In the genomic region with DNA sequence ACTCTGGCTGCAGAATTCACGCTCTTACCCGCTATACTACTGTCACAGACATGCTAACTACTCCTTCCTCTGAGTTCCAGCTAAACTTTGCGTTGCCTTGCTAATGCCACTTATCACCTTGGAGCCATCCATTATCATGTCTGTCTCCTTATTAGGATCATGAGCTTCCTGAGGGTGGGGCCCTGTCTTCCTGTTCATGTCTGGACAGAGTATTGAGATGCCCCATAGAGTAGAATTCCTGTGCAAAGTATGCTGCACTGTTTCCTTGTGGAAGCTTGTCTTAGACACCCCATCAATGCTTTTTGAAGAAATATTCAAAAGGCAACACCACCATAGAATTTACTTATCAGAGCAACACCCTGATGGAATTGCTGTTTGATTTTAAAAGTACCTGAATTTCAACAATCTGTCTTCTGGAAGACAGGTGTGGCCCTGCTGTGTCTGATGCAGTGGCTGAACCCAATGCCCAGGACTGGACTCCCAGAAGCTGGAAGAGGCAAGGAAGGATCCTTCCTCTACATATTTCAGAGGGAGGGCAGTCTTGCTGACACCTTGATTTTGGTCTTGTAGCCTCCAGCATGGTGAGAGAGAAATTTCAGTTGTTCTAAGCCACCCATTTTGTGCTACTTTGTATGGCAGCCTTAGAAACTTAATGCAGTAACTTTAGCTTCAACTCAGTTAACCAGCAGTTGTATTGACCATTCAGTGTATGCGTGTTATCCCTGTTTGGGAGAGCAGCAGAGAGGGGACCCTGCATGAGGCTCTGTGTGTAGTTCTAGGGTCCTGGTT, we compare ENCODE assay signal across 29 cellular contexts. TPM values are rescaled to one million over a fixed set of nuclear protein-coding genes. Genes with fewer than 3 reads are reported as not detected.
DNase-seq lines count a peak whose midpoint lies in the region; ATAC-seq, FAIRE-seq and TF ChIP-seq lines count a peak whose summit lies in the region.
"Had no signal": no experiment of that assay in that cellular context is flagged by ENCODE, and none has a peak within 500 bp of the region (broad histone marks: within the 10 kb centered on the region; RNA-seq: fewer than 3 reads in every experiment).

No MANE protein-coding gene starts in this region.

- no peaks in the 10 kb centered on the region for H3K9me3 Mint-ChIP-seq in activated T-helper 2 cell treated with anti-CD3 and anti-CD28 coated beads, Interferon-gamma antibody, Interleukin-2, Interleukin-4, amounts not matched to agents 10 μg/mL and 5 μg/mL and 100 μg/mL, durations not matched to agents 14 hours and 24 hours and 36 hours
- no peaks in the 10 kb centered on the region for H3K9me3 Mint-ChIP-seq in activated T-cell treated with anti-CD3 and anti-CD28 coated beads, Interleukin-2, amount 50 U/mL, for 24 hours
- H3K9me3 Mint-ChIP-seq: activated naive CD8-positive, alpha-beta T cell treated with anti-CD3 and anti-CD28 coated beads, Interleukin-2, amount 10 ng/mL, durations not matched to agents 7 days and 5 days had no signal

- TF ChIP-seq EP300 in HepG2 (IDR thresholded peaks at IDR 0.05; ENCODE audit: low read depth in 2 of 2, low read length in 2 of 2): no peak
- TF ChIP-seq EP300 in HepG2 (CRISPR knock-in tag; IDR thresholded peaks at IDR 0.05; ENCODE audit: borderline replicate concordance): no peak

- H4K20me1 ChIP-seq in HepG2 (ENCODE audit: insufficient read depth, low read length): no peaks in the 10 kb centered on the region

- no peak overlapping the region for H3K27ac Mint-ChIP-seq in activated T-helper 2 cell treated with anti-CD3 and anti-CD28 coated beads, Interferon-gamma antibody, Interleukin-2, Interleukin-4, amounts not matched to agents 10 μg/mL and 5 μg/mL and 100 μg/mL, durations not matched to agents 14 hours and 24 hours and 36 hours
- H3K27ac Mint-ChIP-seq in activated T-cell treated with anti-CD3 and anti-CD28 coated beads, Interleukin-2, amount 50 U/mL, for 24 hours: no peak overlapping the region
- H3K27ac Mint-ChIP-seq: activated CD4-positive, alpha-beta T cell treated with anti-CD3 and anti-CD28 coated beads for 36 hours; activated naive CD8-positive, alpha-beta T cell treated with anti-CD3 and anti-CD28 coated beads, Interleukin-2, amount 10 ng/mL, durations not matched to agents 7 days and 5 days had no signal

- H3K36me3 ChIP-seq in HepG2 (replicated peaks in 1 of 2; ENCODE audit: control insufficient read depth in 1 of 2, insufficient read depth in 2 of 2, low read length in 2 of 2) (no peaks in the 10 kb centered on the region), right lobe of liver (no peaks in the 10 kb centered on the region), esophagus squamous epithelium (no peaks in the 10 kb centered on the region)
- H3K36me3 ChIP-seq: BLaER1 treated with 17β-estradiol and CSF1 and Interleukin-3, amounts not matched to agents 10 nM and 100 nM; lower lobe of right lung; neutrophil; upper lobe of right lung had no signal

- H3K4me3 ChIP-seq in HepG2 (replicated peaks in 1 of 3; ENCODE audit: insufficient read depth in 1 of 3, low read depth in 2 of 3, low read length in 3 of 3) (no peak overlapping the region), right lobe of liver (no peak overlapping the region), esophagus squamous epithelium (no peak overlapping the region)
- H3K4me3 ChIP-seq: BLaER1 treated with 17β-estradiol and CSF1 and Interleukin-3, amounts not matched to agents 10 nM and 100 nM; body of pancreas; lower lobe of right lung; upper lobe of right lung had no signal

- no peak overlapping the region for H3K9ac ChIP-seq in HepG2 (ENCODE audit: insufficient read depth, low read depth, low read length)
- H3K9ac ChIP-seq: BLaER1 treated with 17β-estradiol and CSF1 and Interleukin-3, amounts not matched to agents 10 nM and 100 nM had no signal

- DNase-seq in HepG2 (ENCODE audit: low spot score) (no peak), right lobe of liver (no peak), RWPE1 (ENCODE audit: low spot score) (no peak), esophagus squamous epithelium (lab: John Stamatoyannopoulos, UW) (no peak), EL (no peak), HuH-7.5 (ENCODE audit: low spot score) (no peak)
- DNase-seq in activated T-helper 2 cell treated with anti-CD3 and anti-CD28 coated beads, Interferon-gamma antibody, Interleukin-2, Interleukin-4, amounts not matched to agents 10 μg/mL and 5 μg/mL and 100 μg/mL, durations not matched to agents 14 hours and 24 hours and 36 hours (ENCODE audit: low spot score): no peak
- no peak for DNase-seq in activated T-cell treated with anti-CD3 and anti-CD28 coated beads, Interleukin-2, amount 50 U/mL, for 24 hours
- DNase-seq: activated naive CD8-positive, alpha-beta T cell treated with anti-CD3 and anti-CD28 coated beads, Interleukin-2, amount 10 ng/mL, durations not matched to agents 7 days and 5 days; DMS 273 treated with DMSO at 0.1 percent for 48 hours; GF-D8; hippocampal formation; Karpas-422; lower lobe of right lung; NCI-H1092 treated with DMSO at 0.1 percent for 48 hours; NCI-H2029 treated with DMSO at 0.1 percent for 48 hours; NCI-H510A treated with DMSO at 0.1 percent for 48 hours; SHP77; stimulated activated CD4-positive, alpha-beta T cell treated with anti-CD3 and anti-CD28 coated beads, Interleukin-12 subunit alpha, Interleukin-12 subunit beta, amount 100 ng/mL, for 4 hours; stimulated activated CD8-positive, alpha-beta memory T cell treated with anti-CD3 and anti-CD28 coated beads, Interleukin-4, amount 100 ng/mL, for 48 hours; upper lobe of right lung had no signal

- TF ChIP-seq POLR2A in HepG2 (IDR thresholded peaks at IDR 0.05; ENCODE audit: insufficient read depth in 1 of 2, low read depth in 2 of 2, low read length in 2 of 2) (no peak), right lobe of liver (IDR thresholded peaks at IDR 0.05) (no peak), esophagus squamous epithelium (IDR thresholded peaks at IDR 0.05) (no peak)

- TF ChIP-seq CTCF in HepG2 (CRISPR knock-in tag; IDR thresholded peaks at IDR 0.05) (no peak), right lobe of liver (IDR thresholded peaks at IDR 0.05) (no peak), RWPE1 (conservative IDR thresholded peaks at IDR 0.05; ENCODE audit: low read depth) (no peak), esophagus squamous epithelium (IDR thresholded peaks at IDR 0.05) (no peak)

- BruUV-seq in HepG2 (replicated peaks; lab: Mats Ljungman, UMichigan): no TSS peak

- H3K79me2 ChIP-seq in HepG2 (ENCODE audit: insufficient read depth, low read length): no peaks in the 10 kb centered on the region

- H3K4me1 ChIP-seq in HepG2 (ENCODE audit: insufficient read depth, low read length) (peaks cover 12% of the 10 kb centered on the region; the same call in 1 of the 2 replicates), right lobe of liver (peaks cover 0 to 6% (median 0%) of the 10 kb centered on the region in 4 donors), esophagus squamous epithelium (peaks cover 5 to 45% (median 18%) of the 10 kb centered on the region in 3 donors)

- H3K36me3 Mint-ChIP-seq in activated T-helper 2 cell treated with anti-CD3 and anti-CD28 coated beads, Interferon-gamma antibody, Interleukin-2, Interleukin-4, amounts not matched to agents 10 μg/mL and 5 μg/mL and 100 μg/mL, durations not matched to agents 14 hours and 24 hours and 36 hours (ENCODE audit: low read depth): no peaks in the 10 kb centered on the region
- H3K36me3 Mint-ChIP-seq in activated T-cell treated with anti-CD3 and anti-CD28 coated beads, Interleukin-2, amount 50 U/mL, for 24 hours (ENCODE audit: low read depth): no peaks in the 10 kb centered on the region
- H3K36me3 Mint-ChIP-seq: activated naive CD8-positive, alpha-beta T cell treated with anti-CD3 and anti-CD28 coated beads, Interleukin-2, amount 10 ng/mL, durations not matched to agents 7 days and 5 days had no signal

- POLR2A ChIA-PET in HepG2 (lab: Yijun Ruan, JAX): no interaction called here
- POLR2A ChIA-PET in RWPE1 (lab: Yijun Ruan, JAX; ENCODE audit: low non-redundant PET): interaction anchor here (0.6 kb wide), 1 partner anchor 712 kb away, joined by 6 read pairs; no protein-coding TSS in a partner anchor

- no peak for FAIRE-seq in HepG2 (lab: Jason Lieb, UNC)
- FAIRE-seq: A204.1, colon, islet of Langerhans had no signal

- H3K4me2 ChIP-seq in HepG2 (ENCODE audit: low read depth, low read length): no peak overlapping the region

- no peak overlapping the region for H3K4me3 Mint-ChIP-seq in activated T-helper 2 cell treated with anti-CD3 and anti-CD28 coated beads, Interferon-gamma antibody, Interleukin-2, Interleukin-4, amounts not matched to agents 10 μg/mL and 5 μg/mL and 100 μg/mL, durations not matched to agents 14 hours and 24 hours and 36 hours (ENCODE audit: low read depth)
- no peak overlapping the region for H3K4me3 Mint-ChIP-seq in activated T-cell treated with anti-CD3 and anti-CD28 coated beads, Interleukin-2, amount 50 U/mL, for 24 hours
- H3K4me3 Mint-ChIP-seq: activated CD4-positive, alpha-beta T cell treated with anti-CD3 and anti-CD28 coated beads for 36 hours; activated naive CD8-positive, alpha-beta T cell treated with anti-CD3 and anti-CD28 coated beads, Interleukin-2, amount 10 ng/mL, durations not matched to agents 7 days and 5 days had no signal

- H3K9me3 ChIP-seq in HepG2 (ENCODE audit: low read length) (no peaks in the 10 kb centered on the region), right lobe of liver (no peaks in the 10 kb centered on the region), esophagus squamous epithelium (no peaks in the 10 kb centered on the region)
- H3K9me3 ChIP-seq: body of pancreas, lower lobe of right lung, neutrophil, upper lobe of right lung had no signal

- no peaks in the 10 kb centered on the region for H3K4me1 Mint-ChIP-seq in activated T-helper 2 cell treated with anti-CD3 and anti-CD28 coated beads, Interferon-gamma antibody, Interleukin-2, Interleukin-4, amounts not matched to agents 10 μg/mL and 5 μg/mL and 100 μg/mL, durations not matched to agents 14 hours and 24 hours and 36 hours (ENCODE audit: low read depth)
- H3K4me1 Mint-ChIP-seq in activated T-cell treated with anti-CD3 and anti-CD28 coated beads, Interleukin-2, amount 50 U/mL, for 24 hours (ENCODE audit: low read depth): peaks cover 7% of the 10 kb centered on the region
- H3K4me1 Mint-ChIP-seq: activated CD4-positive, alpha-beta T cell treated with anti-CD3 and anti-CD28 coated beads for 36 hours had no signal

- TF ChIP-seq RAD21 in HepG2 (CRISPR knock-in tag; IDR thresholded peaks at IDR 0.05): no peak

- H3K27me3 Mint-ChIP-seq in activated T-helper 2 cell treated with anti-CD3 and anti-CD28 coated beads, Interferon-gamma antibody, Interleukin-2, Interleukin-4, amounts not matched to agents 10 μg/mL and 5 μg/mL and 100 μg/mL, durations not matched to agents 14 hours and 24 hours and 36 hours (ENCODE audit: low read depth): peaks cover 33% of the 10 kb centered on the region
- peaks cover 10% of the 10 kb centered on the region for H3K27me3 Mint-ChIP-seq in activated T-cell treated with anti-CD3 and anti-CD28 coated beads, Interleukin-2, amount 50 U/mL, for 24 hours

- intact Hi-C loops in HepG2 (cut with micrococcal nuclease; ENCODE audit: unreplicated experiment) (no loop called here), right lobe of liver (cut with DNase I) (no loop called here), esophagus squamous epithelium (cut with DNase I) (no loop called here)
- intact Hi-C loops in activated T-helper 2 cell treated with anti-CD3 and anti-CD28 coated beads, Interferon-gamma antibody, Interleukin-2, Interleukin-4, amounts not matched to agents 10 μg/mL and 5 μg/mL and 100 μg/mL, durations not matched to agents 14 hours and 24 hours and 36 hours (cut with micrococcal nuclease): no loop called here

- no peak overlapping the region for H3K27ac ChIP-seq in HepG2 (ENCODE audit: extremely low read length, insufficient read depth, low read length)
- H3K27ac ChIP-seq in right lobe of liver: no peak overlapping the region
- H3K27ac ChIP-seq in RWPE1: peak overlapping the region; percentile 74
- peak overlapping the region in 3 of 4 donors; percentile 10 to 38 (median 11) for H3K27ac ChIP-seq in esophagus squamous epithelium
- H3K27ac ChIP-seq: BLaER1 treated with 17β-estradiol and CSF1 and Interleukin-3, amounts not matched to agents 10 nM and 100 nM; lower lobe of right lung; neutrophil; upper lobe of right lung had no signal

- CTCF ChIA-PET in HepG2 (lab: Yijun Ruan, JAX; ENCODE audit: low intra/inter-chr PET ratio, low total read pairs): no interaction called here
- CTCF ChIA-PET in RWPE1 (lab: Yijun Ruan, JAX): interaction anchor here (0.6 kb wide), 1 partner anchor 13 kb away, joined by 3 read pairs; no protein-coding TSS in a partner anchor

- WGBS in HepG2 (ENCODE audit: low lambda C conversion rate): 63% methylated on average over 3 of the region's 4 CpGs
- WGBS in right lobe of liver (ENCODE audit: insufficient coverage, low coverage, low lambda C conversion rate, missing lambda C conversion rate): 95% methylated on average over 4 of the region's 4 CpGs
- WGBS in esophagus squamous epithelium, 2 donors: 67 to 82% methylated on average over 4 of the region's 4 CpGs

- H2AFZ ChIP-seq in HepG2 (ENCODE audit: low read length): no peak overlapping the region

- H3K27me3 ChIP-seq in HepG2 (ENCODE audit: control insufficient read depth in 1 of 2, insufficient read depth in 2 of 2, low read length in 2 of 2): peaks cover 0 to 6% of the 10 kb centered on the region in 2 experiments; a peak in 2 of 5 replicates
- H3K27me3 ChIP-seq in right lobe of liver: no peaks in the 10 kb centered on the region
- H3K27me3 ChIP-seq in esophagus squamous epithelium: peaks cover 0 to 8% (median 0%) of the 10 kb centered on the region in 4 donors
- H3K27me3 ChIP-seq: body of pancreas had no signal

- in situ Hi-C loops in HepG2 (cut with HindIII; ENCODE audit: extremely low pct_ligation_motif_present, low pct_unique_long_range_greater_than_20kb): no loop called here

- ATAC-seq in HepG2: peak; percentile 42; the same call in 1 of the 3 replicates
- no peak for ATAC-seq in right lobe of liver
- ATAC-seq: activated CD4-positive, alpha-beta T cell treated with anti-CD3 and anti-CD28 coated beads for 36 hours; body of pancreas had no signal

RNA-seq across cellular contexts. Expression of a gene that starts 5.6 kb away (rescaled TPM):
- total RNA-seq in HepG2 (2016; rRNA removed; fragmentation: Illumina TruSeq; extraction: Trizol): 2.2 and 2.6 TPM in 2 replicates
- 0.61 and 0.62 TPM in 2 replicates for total RNA-seq in HepG2 (2016; cell fraction: cytosol; rRNA removed; fragmentation: Illumina TruSeq; extraction: Trizol; ENCODE audit: low read depth)
- total RNA-seq in HepG2 (2016; cell fraction: insoluble cytoplasmic fraction; rRNA removed; fragmentation: Illumina TruSeq; extraction: Trizol): 2.6 and 2.9 TPM in 2 replicates
- 0.83 and 1.1 TPM in 2 replicates for total RNA-seq in HepG2 (2016; cell fraction: membrane; rRNA removed; fragmentation: Illumina TruSeq; extraction: Trizol)
- 3.4 and 3.8 TPM in 2 replicates for total RNA-seq in HepG2 (2016; cell fraction: nucleus; rRNA removed; fragmentation: Illumina TruSeq; extraction: Trizol)
- 0.45 and 0.65 TPM in 2 replicates for polyA plus RNA-seq in HepG2 (2011; rRNA removed)
- polyA plus RNA-seq in HepG2 (2011; cell fraction: cytosol; rRNA removed): 0.30 and 0.41 TPM in 2 replicates
- 0.47 and 1.6 TPM in 2 replicates for polyA plus RNA-seq in HepG2 (2011; cell fraction: nucleus; rRNA removed)
- polyA plus RNA-seq in HepG2 (2012): 0.44 and 0.46 TPM in 2 replicates
- 0.15 and 0.50 TPM in 2 replicates for polyA plus RNA-seq in HepG2 (2016; cell fraction: cytosol; fragmentation: Illumina TruSeq; extraction: Trizol; ENCODE audit: low read depth)
- 2.7 and 3.0 TPM in 2 replicates for polyA plus RNA-seq in HepG2 (2016; cell fraction: insoluble cytoplasmic fraction; fragmentation: Illumina TruSeq; extraction: Trizol; ENCODE audit: low read depth)
- 0.33 and 0.77 TPM in 2 replicates for polyA plus RNA-seq in HepG2 (2016; cell fraction: membrane; fragmentation: Illumina TruSeq; extraction: Trizol; ENCODE audit: low read depth)
- 3.3 and 4.6 TPM in 2 replicates for polyA plus RNA-seq in HepG2 (2016; cell fraction: nucleus; fragmentation: Illumina TruSeq; extraction: Trizol; ENCODE audit: insufficient read depth, low read depth)
- 0.52 and 35.9 TPM in 2 replicates for polyA minus RNA-seq in HepG2 (2011; rRNA and poly(A)+ RNA removed; ENCODE audit: low replicate concordance)
- 0.35 and 0.49 TPM in 2 replicates for polyA minus RNA-seq in HepG2 (2011; cell fraction: cytosol; rRNA and poly(A)+ RNA removed)
- polyA minus RNA-seq in HepG2 (2011; cell fraction: nucleus; rRNA and poly(A)+ RNA removed): 1.4 and 3.7 TPM in 2 replicates
- 1 to 10 TPM; 1.3 to 5.0 (median 3.0) TPM for total RNA-seq in right lobe of liver
- 10 to 100 TPM; 28.7 to 81.3 (median 44.8) TPM for total RNA-seq in esophagus squamous epithelium
- 0.05 TPM in 1 of 2 replicates, not detected in the other for total RNA-seq in activated T-helper 2 cell treated with anti-CD3 and anti-CD28 coated beads, Interferon-gamma antibody, Interleukin-2, Interleukin-4, amounts not matched to agents 10 μg/mL and 5 μg/mL and 100 μg/mL, durations not matched to agents 14 hours and 24 hours and 36 hours

RNA-seq across cellular contexts. Expression of a gene that starts 32.1 kb away (rescaled TPM):
- not detected in 2 replicates for total RNA-seq in HepG2 (2016; rRNA removed; fragmentation: Illumina TruSeq; extraction: Trizol)
- total RNA-seq in HepG2 (2016; cell fraction: cytosol; rRNA removed; fragmentation: Illumina TruSeq; extraction: Trizol; ENCODE audit: low read depth): 0.30 TPM in 1 of 2 replicates, not detected in the other
- total RNA-seq in HepG2 (2016; cell fraction: insoluble cytoplasmic fraction; rRNA removed; fragmentation: Illumina TruSeq; extraction: Trizol): not detected in 2 replicates
- total RNA-seq in HepG2 (2016; cell fraction: membrane; rRNA removed; fragmentation: Illumina TruSeq; extraction: Trizol): 0.24 and 0.40 TPM in 2 replicates
- total RNA-seq in HepG2 (2016; cell fraction: nucleus; rRNA removed; fragmentation: Illumina TruSeq; extraction: Trizol): not detected in 2 replicates
- polyA plus RNA-seq in HepG2 (2011; rRNA removed): 0.05 TPM in 1 of 2 replicates, not detected in the other
- polyA plus RNA-seq in HepG2 (2011; cell fraction: cytosol; rRNA removed): 0.05 TPM in 1 of 2 replicates, not detected in the other
- 0.27 and 0.35 TPM in 2 replicates for polyA plus RNA-seq in HepG2 (2011; cell fraction: nucleus; rRNA removed)
- not detected in 2 replicates for polyA plus RNA-seq in HepG2 (2012)
- polyA plus RNA-seq in HepG2 (2016; cell fraction: cytosol; fragmentation: Illumina TruSeq; extraction: Trizol; ENCODE audit: low read depth): not detected in 2 replicates
- not detected in 2 replicates for polyA plus RNA-seq in HepG2 (2016; cell fraction: insoluble cytoplasmic fraction; fragmentation: Illumina TruSeq; extraction: Trizol; ENCODE audit: low read depth)
- not detected in 2 replicates for polyA plus RNA-seq in HepG2 (2016; cell fraction: membrane; fragmentation: Illumina TruSeq; extraction: Trizol; ENCODE audit: low read depth)
- 0.21 and 0.36 TPM in 2 replicates for polyA plus RNA-seq in HepG2 (2016; cell fraction: nucleus; fragmentation: Illumina TruSeq; extraction: Trizol; ENCODE audit: insufficient read depth, low read depth)
- 20.8 TPM in 1 of 2 replicates, not detected in the other for polyA minus RNA-seq in HepG2 (2011; rRNA and poly(A)+ RNA removed; ENCODE audit: low replicate concordance)
- not detected in 2 replicates for polyA minus RNA-seq in HepG2 (2011; cell fraction: cytosol; rRNA and poly(A)+ RNA removed)
- 0.64 TPM in 1 of 2 replicates, not detected in the other for polyA minus RNA-seq in HepG2 (2011; cell fraction: nucleus; rRNA and poly(A)+ RNA removed)
- 1 to 10 TPM in 4 of 6 experiments, under 1 TPM in 2; 0.39 to 4.8 (median 1.1) TPM for total RNA-seq in right lobe of liver
- 10 to 100 TPM in 2 of 4 donors, 1 to 10 TPM in 2; 2.9 to 10.8 (median 9.2) TPM for total RNA-seq in esophagus squamous epithelium
- total RNA-seq in activated T-helper 2 cell treated with anti-CD3 and anti-CD28 coated beads, Interferon-gamma antibody, Interleukin-2, Interleukin-4, amounts not matched to agents 10 μg/mL and 5 μg/mL and 100 μg/mL, durations not matched to agents 14 hours and 24 hours and 36 hours: not detected in 2 replicates
- total RNA-seq: activated CD8-positive, alpha-beta memory T cell treated with anti-CD3 and anti-CD28 coated beads for 36 hours; activated naive CD8-positive, alpha-beta T cell treated with anti-CD3 and anti-CD28 coated beads, Interleukin-2, amount 10 ng/mL, durations not matched to agents 7 days and 5 days had no signal

Comparison
In these comparisons a context has a peak if more than half of its experiments do, and no peak if none do; other contexts are left out.
1. H3K27ac ChIP-seq: peak in RWPE1 (single experiment) and esophagus squamous epithelium (3 of 4); none in HepG2 (single experiment) and right lobe of liver (0 of 3).
2. RNA of a gene that starts 5.6 kb away (total RNA-seq): 28.7 to 81.3 TPM in esophagus squamous epithelium; 1.3 to 5.0 TPM in right lobe of liver, 0.61 to 3.8 TPM in HepG2 and 0.05 TPM in activated T-helper 2 cell treated with anti-CD3 and anti-CD28 coated beads, Interferon-gamma antibody, Interleukin-2, Interleukin-4, amounts not matched to agents 10 μg/mL and 5 μg/mL and 100 μg/mL, durations not matched to agents 14 hours and 24 hours and 36 hours; every median in the first group is over 4 times any median in the second.